9 cellular contexts compared by ENCODE assay signal in genomic region chr11:47641585-47642098, GRCh38. TPM values are rescaled to one million over a fixed set of nuclear protein-coding genes. Genes with fewer than 3 reads are reported as not detected.
DNase-seq lines count a peak whose midpoint lies in the region; ATAC-seq and FAIRE-seq lines count a peak whose summit lies in the region.
"Had no signal": no experiment of that assay in that cellular context is flagged by ENCODE, and none has a peak within 500 bp of the region (broad histone marks: within the 10 kb centered on the region; RNA-seq: fewer than 3 reads in every experiment).

No MANE protein-coding gene starts in this region.

- H3K9me3 ChIP-seq in small intestine (ENCODE audit: control insufficient read depth, low read depth): no peaks in the 10 kb centered on the region

- no peak for FAIRE-seq in small intestine (lab: Jason Lieb, UNC)
- FAIRE-seq: islet of Langerhans had no signal

- peak overlapping the region; percentile 95 to 97 for H3K27ac ChIP-seq in small intestine (ENCODE audit: low read depth in 1 of 2, low read length in 1 of 2)

- peak overlapping the region; percentile 95 for H3K4me3 ChIP-seq in iPS-11a (ENCODE audit: low read depth, low read length)
- H3K4me3 ChIP-seq in small intestine (ENCODE audit: low read depth in 1 of 2, low read length in 2 of 2): peak overlapping the region; percentile 77 to 88

- peaks cover 0 to 2% of the 10 kb centered on the region in 2 donors for H3K36me3 ChIP-seq in small intestine (ENCODE audit: control insufficient read depth in 2 of 2, insufficient read depth in 2 of 2, low read length in 2 of 2)

- peak overlapping the region; percentile 95 for H3K4me3 Mint-ChIP-seq in activated naive CD4-positive, alpha-beta T cell treated with anti-CD3 and anti-CD28 coated beads, Interleukin-2, amount 10 ng/mL, durations not matched to agents 7 days and 5 days

- no peaks in the 10 kb centered on the region for H3K27me3 Mint-ChIP-seq in activated naive CD4-positive, alpha-beta T cell treated with anti-CD3 and anti-CD28 coated beads, Interleukin-2, amount 10 ng/mL, durations not matched to agents 7 days and 5 days

- peaks cover 0 to 6% of the 10 kb centered on the region in 2 donors for H3K4me1 ChIP-seq in small intestine (ENCODE audit: control insufficient read depth in 2 of 2, insufficient read depth in 1 of 2, low read depth in 1 of 2, low read length in 1 of 2)

- CTCF ChIA-PET in activated naive CD4-positive, alpha-beta T cell treated with anti-CD3 and anti-CD28 coated beads, Interleukin-2, amount 10 ng/mL, durations not matched to agents 7 days and 5 days (lab: Charles Lee): interaction anchor here (0.9 to 1.4 kb wide), 2 partner anchors 73 to 74 kb away, joined by 3 to 4 read pairs; partner anchors contain the start of gene AGBL2

- peaks cover 24% of the 10 kb centered on the region for H3K36me3 Mint-ChIP-seq in activated naive CD4-positive, alpha-beta T cell treated with anti-CD3 and anti-CD28 coated beads, Interleukin-2, amount 10 ng/mL, durations not matched to agents 7 days and 5 days
- peaks cover 15 to 16% of the 10 kb centered on the region in 2 donors for H3K36me3 Mint-ChIP-seq in activated naive CD4-positive, alpha-beta T cell treated with anti-CD3 and anti-CD28 coated beads, Interleukin-2, amount 50 U/mL, for 72 hours

- H3K27me3 ChIP-seq in small intestine (ENCODE audit: control insufficient read depth in 2 of 2, insufficient read depth in 2 of 2, low read length in 2 of 2): no peaks in the 10 kb centered on the region

- no peaks in the 10 kb centered on the region for H3K9me3 Mint-ChIP-seq in activated naive CD4-positive, alpha-beta T cell treated with anti-CD3 and anti-CD28 coated beads, Interleukin-2, amount 10 ng/mL, durations not matched to agents 7 days and 5 days
- H3K9me3 Mint-ChIP-seq in activated naive CD4-positive, alpha-beta T cell treated with anti-CD3 and anti-CD28 coated beads, Interleukin-2, amount 50 U/mL, for 72 hours: no peaks in the 10 kb centered on the region

- peaks cover 30% of the 10 kb centered on the region for H3K4me1 Mint-ChIP-seq in activated naive CD4-positive, alpha-beta T cell treated with anti-CD3 and anti-CD28 coated beads, Interleukin-2, amount 10 ng/mL, durations not matched to agents 7 days and 5 days

- 2 to 6% (median 5%) methylated on average over 14 of the region's 14 CpGs for WGBS in small intestine, 3 donors

- peak overlapping the region; percentile 90 for H3K27ac Mint-ChIP-seq in activated naive CD4-positive, alpha-beta T cell treated with anti-CD3 and anti-CD28 coated beads, Interleukin-2, amount 10 ng/mL, durations not matched to agents 7 days and 5 days
- H3K27ac Mint-ChIP-seq in activated naive CD4-positive, alpha-beta T cell treated with anti-CD3 and anti-CD28 coated beads, Interleukin-2, amount 50 U/mL, for 72 hours: peak overlapping the region; percentile 99 to 100

- no peak for ATAC-seq in activated naive CD4-positive, alpha-beta T cell treated with anti-CD3 and anti-CD28 coated beads, Interleukin-2, amount 50 U/mL, for 72 hours
- ATAC-seq in HG03342 (IDR thresholded peaks at IDR 0.05; ENCODE audit: unreplicated experiment) (no peak), HG02852 (IDR thresholded peaks at IDR 0.05; ENCODE audit: unreplicated experiment) (no peak), left lobe of liver (no peak)

- no peak for DNase-seq in activated naive CD4-positive, alpha-beta T cell treated with anti-CD3 and anti-CD28 coated beads, Interleukin-2, amount 10 ng/mL, durations not matched to agents 7 days and 5 days
- DNase-seq in activated naive CD4-positive, alpha-beta T cell treated with Interleukin-2 at 50 U/mL for 16 hours: no peak
- DNase-seq in activated naive CD4-positive, alpha-beta T cell treated with anti-CD3 and anti-CD28 coated beads, Interleukin-2, amount 50 U/mL, for 72 hours (ENCODE audit: low spot score in 2 of 2): no peak
- DNase-seq in small intestine (peak; percentile 13), left lobe of liver (ENCODE audit: low spot score) (no peak)

RNA-seq across cellular contexts. Expression of gene MTCH2, which starts 0.7 kb away (rescaled TPM):
- 100 to 1,000 TPM; 103 to 134 TPM for total RNA-seq in activated naive CD4-positive, alpha-beta T cell treated with anti-CD3 and anti-CD28 coated beads, Interleukin-2, amount 50 U/mL, for 72 hours
- 100 to 1,000 TPM; 115 to 149 (median 140) TPM for polyA plus RNA-seq in small intestine
- total RNA-seq in left lobe of liver: 150 TPM

RNA-seq across cellular contexts. Expression of gene C1QTNF4, which starts 47.4 kb away (rescaled TPM):
- 1 to 10 TPM in 1 of 2 donors, under 1 TPM in 1; 0.49 to 1.2 TPM for total RNA-seq in activated naive CD4-positive, alpha-beta T cell treated with anti-CD3 and anti-CD28 coated beads, Interleukin-2, amount 50 U/mL, for 72 hours
- polyA plus RNA-seq in small intestine: 1 to 10 TPM; 1.3 to 7.6 (median 1.4) TPM
- total RNA-seq in left lobe of liver: 0.45 TPM

RNA-seq across cellular contexts. Expression of gene FAM180B, which starts 55.2 kb away (rescaled TPM):
- under 1 TPM in 1 of 2 donors, not detected in 1; 0.18 TPM for total RNA-seq in activated naive CD4-positive, alpha-beta T cell treated with anti-CD3 and anti-CD28 coated beads, Interleukin-2, amount 50 U/mL, for 72 hours
- under 1 TPM in 1 of 3 donors, not detected in 2; 0.15 TPM for polyA plus RNA-seq in small intestine
- total RNA-seq in left lobe of liver: not detected
